In the genomic region with DNA sequence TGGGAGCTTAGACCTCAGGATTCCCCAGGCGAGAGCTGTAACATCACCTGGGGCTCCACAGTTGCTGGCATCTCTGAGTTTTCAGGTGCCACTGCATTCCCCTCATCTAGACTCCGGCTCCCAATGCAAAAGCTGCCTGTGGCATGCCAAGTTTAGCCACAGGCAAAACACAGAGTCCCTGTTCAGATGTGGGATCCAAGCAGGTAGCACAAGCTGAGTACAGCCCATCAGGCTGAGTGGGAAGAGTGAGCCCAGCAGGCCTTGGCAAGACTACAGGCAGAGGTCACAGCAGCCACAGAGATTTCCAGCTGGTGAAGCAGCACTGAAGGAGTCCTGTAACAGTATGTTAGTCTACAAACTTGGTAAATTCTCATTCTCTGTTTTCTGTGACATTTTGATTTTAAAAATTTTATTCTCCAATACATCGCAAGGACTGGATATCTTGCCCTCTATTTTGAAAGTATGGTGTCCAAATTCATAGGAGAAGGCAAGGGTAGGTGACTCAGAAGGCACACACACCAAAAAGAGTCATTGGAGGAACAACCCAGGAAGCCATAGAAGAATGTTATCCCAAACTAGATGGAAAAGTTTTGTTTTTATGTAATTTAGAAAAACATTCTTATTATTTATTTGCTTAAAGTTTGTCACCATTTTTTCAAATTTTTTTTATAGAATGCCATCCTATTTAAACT, we compare ENCODE assay signal across 14 cellular contexts. TPM values are rescaled to one million over a fixed set of nuclear protein-coding genes. Genes with fewer than 3 reads are reported as not detected.
DNase-seq lines count a peak whose midpoint lies in the region; TF ChIP-seq lines count a peak whose summit lies in the region.
"Had no signal": no experiment of that assay in that cellular context is flagged by ENCODE, and none has a peak within 500 bp of the region (broad histone marks: within the 10 kb centered on the region; RNA-seq: fewer than 3 reads in every experiment).

No MANE protein-coding gene starts in this region.

- TF ChIP-seq CTCF in AG10803 (conservative IDR thresholded peaks at IDR 0.05; ENCODE audit: low read length) = no peak
- no peak for TF ChIP-seq CTCF in testis (IDR thresholded peaks at IDR 0.05)

- DNase-seq in AG10803 (ENCODE audit: low read depth) (peak; percentile 40), adipocyte (ENCODE audit: low read depth) (no peak), myocyte (ENCODE audit: low read depth) (peak; percentile 59), NCI-H2171 (lab: John Stamatoyannopoulos, UW) (no peak), COLO668 (lab: John Stamatoyannopoulos, UW; ENCODE audit: unreplicated experiment) (no peak), testis (no peak)
- DNase-seq in stimulated activated CD4-positive, alpha-beta T cell treated with anti-CD3 and anti-CD28 coated beads, Interleukin-4, amount 100 ng/mL, for 24 hours = no peak
- DNase-seq: activated T-cell treated with anti-CD3 and anti-CD28 coated beads, Interleukin-2, amount 50 U/mL, for 48 hours; DMS 273 treated with DMSO at 0.1 percent for 48 hours; NCI-H2107; SIG-M5; T1000 had no signal

- peak overlapping the region; percentile 1 for H3K9ac ChIP-seq in adipocyte (ENCODE audit: low read length)

- H3K4me3 ChIP-seq in AG10803 (ENCODE audit: low read length) = no peak overlapping the region
- H3K4me3 ChIP-seq in adipocyte (ENCODE audit: low read length) = no peak overlapping the region
- no peak overlapping the region for H3K4me3 ChIP-seq in esophagus (ENCODE audit: low read depth in 1 of 2, low read length in 2 of 2)
- no peak overlapping the region for H3K4me3 ChIP-seq in testis

- H3K27me3 ChIP-seq in adipocyte (replicated peaks; ENCODE audit: control insufficient read depth, insufficient read depth, low read length) (no peaks in the 10 kb centered on the region), esophagus (ENCODE audit: control insufficient read depth in 1 of 2, insufficient read depth in 2 of 2, low read length in 2 of 2) (no peaks in the 10 kb centered on the region), testis (no peaks in the 10 kb centered on the region)
- H3K27me3 ChIP-seq: neutrophil had no signal

- TF ChIP-seq POLR2A in testis (IDR thresholded peaks at IDR 0.05) = no peak

- H3K27ac ChIP-seq in esophagus (ENCODE audit: low read depth in 2 of 2, low read length in 1 of 2) (peak overlapping the region; percentile 63 to 82), testis (no peak overlapping the region)
- H3K27ac ChIP-seq: neutrophil had no signal

- intact Hi-C loops in testis (cut with DNase I; ENCODE audit: low total_unique reads) = no loop called here

- H3K9me3 ChIP-seq in adipocyte (ENCODE audit: control insufficient read depth, low read length) (no peaks in the 10 kb centered on the region), esophagus (ENCODE audit: control insufficient read depth in 2 of 2, insufficient read depth in 1 of 2, low read depth in 1 of 2, low read length in 1 of 2) (no peaks in the 10 kb centered on the region), testis (no peaks in the 10 kb centered on the region)
- H3K9me3 ChIP-seq: neutrophil had no signal

- H3K36me3 ChIP-seq in adipocyte (ENCODE audit: control insufficient read depth, insufficient read depth, low read length, severe bottlenecking) (no peaks in the 10 kb centered on the region), esophagus (ENCODE audit: control insufficient read depth in 2 of 2, insufficient read depth in 2 of 2, low read length in 1 of 2) (no peaks in the 10 kb centered on the region), testis (ENCODE audit: low read depth, missing control alignments) (no peaks in the 10 kb centered on the region)
- H3K36me3 ChIP-seq: neutrophil had no signal

- WGBS in esophagus, 2 donors = 66 to 82% methylated on average over 3 of the region's 3 CpGs
- 93 to 95% methylated on average over 3 of the region's 3 CpGs for WGBS in testis, 2 donors

- H3K4me1 ChIP-seq in adipocyte (ENCODE audit: control insufficient read depth, insufficient read depth, low read length) = peaks cover 62% of the 10 kb centered on the region
- H3K4me1 ChIP-seq in esophagus (ENCODE audit: control insufficient read depth in 2 of 2, insufficient read depth in 2 of 2, low read length in 1 of 2) = peaks cover 0 to 15% of the 10 kb centered on the region in 2 donors
- H3K4me1 ChIP-seq in testis = peaks cover 5% of the 10 kb centered on the region

RNA-seq across cellular contexts. Expression of a gene that starts 13.6 kb away (rescaled TPM):
- 10 to 100 TPM in 1 of 2 donors, 1 to 10 TPM in 1; 2.5 to 17.1 TPM for polyA plus RNA-seq in esophagus
- 1.8 and 2.6 TPM in 2 replicates for total RNA-seq in myocyte
- 0.42 TPM for polyA plus RNA-seq in myocyte (2012)
- 1 to 10 TPM; 2.6 to 4.7 TPM for total RNA-seq in testis
- polyA plus RNA-seq in testis (ENCODE audit: insufficient read depth, low read depth, low replicate concordance) = 5.9 TPM

RNA-seq across cellular contexts. Expression of a gene that starts 45.4 kb away (rescaled TPM):
- polyA plus RNA-seq in esophagus = 1 to 10 TPM; 5.9 to 6.2 TPM
- 18.4 and 20.9 TPM in 2 replicates for total RNA-seq in myocyte
- polyA plus RNA-seq in myocyte (2012) = 5.0 TPM
- 10 to 100 TPM; 29.1 to 44.1 TPM for total RNA-seq in testis
- 14.8 TPM for polyA plus RNA-seq in testis (ENCODE audit: insufficient read depth, low read depth, low replicate concordance)

Comparison
In these comparisons a context has a peak if more than half of its experiments do, and no peak if none do; other contexts are left out.
1. DNase-seq: peak in AG10803 (single experiment) and myocyte (single experiment); none in adipocyte (single experiment), stimulated activated CD4-positive, alpha-beta T cell treated with anti-CD3 and anti-CD28 coated beads, Interleukin-4, amount 100 ng/mL, for 24 hours (single experiment), NCI-H2171 (single experiment), COLO668 (single experiment) and testis (single experiment).
2. H3K27ac ChIP-seq: peak in esophagus (2 of 2); none in testis (0 of 2).